Comparison of ENCODE assay signal across 12 cellular contexts in genomic region chr2:11156396-11157075, GRCh38. TPM values are rescaled to one million over a fixed set of nuclear protein-coding genes. Genes with fewer than 3 reads are reported as not detected.
DNase-seq lines count a peak whose midpoint lies in the region; ATAC-seq, FAIRE-seq and TF ChIP-seq lines count a peak whose summit lies in the region.
"Had no signal": no experiment of that assay in that cellular context is flagged by ENCODE, and none has a peak within 500 bp of the region (broad histone marks: within the 10 kb centered on the region; RNA-seq: fewer than 3 reads in every experiment).

No MANE protein-coding gene starts in this region.

- intact Hi-C loops in HepG2 (cut with micrococcal nuclease; ENCODE audit: unreplicated experiment): no loop called here
- intact Hi-C loops in right lobe of liver (cut with DNase I): no loop called here

- CTCF ChIA-PET in HepG2 (lab: Yijun Ruan, JAX; ENCODE audit: low intra/inter-chr PET ratio, low total read pairs): no interaction called here

- ATAC-seq in HepG2 (no peak), right lobe of liver (no peak), GM21737 (IDR thresholded peaks at IDR 0.05; ENCODE audit: unreplicated experiment) (no peak), esophagus mucosa (no peak), left lobe of liver (no peak)

- in situ Hi-C loops in HepG2 (cut with HindIII; ENCODE audit: extremely low pct_ligation_motif_present, low pct_unique_long_range_greater_than_20kb): no loop called here

- 71% methylated on average over 13 of the region's 13 CpGs for WGBS in HepG2 (ENCODE audit: low lambda C conversion rate)
- no CpG with 5 or more reads among the region's 13 CpGs for WGBS in right lobe of liver (ENCODE audit: insufficient coverage, low coverage, low lambda C conversion rate, missing lambda C conversion rate)
- WGBS in urinary bladder: 96% methylated on average over 13 of the region's 13 CpGs

- H3K36me3 ChIP-seq in HepG2 (replicated peaks in 1 of 2; ENCODE audit: control insufficient read depth in 1 of 2, insufficient read depth in 2 of 2, low read length in 2 of 2) (no peaks in the 10 kb centered on the region), right lobe of liver (no peaks in the 10 kb centered on the region), urinary bladder (ENCODE audit: insufficient read depth) (no peaks in the 10 kb centered on the region)
- H3K36me3 ChIP-seq: prostate gland had no signal

- no peaks in the 10 kb centered on the region for H3K27me3 Mint-ChIP-seq in activated naive CD8-positive, alpha-beta T cell
- peaks cover 43% of the 10 kb centered on the region for H3K27me3 Mint-ChIP-seq in mesothelial cell of epicardium (ENCODE audit: low read depth)

- no peak for TF ChIP-seq EP300 in HepG2 (IDR thresholded peaks at IDR 0.05; ENCODE audit: low read depth in 2 of 2, low read length in 2 of 2)
- no peak for TF ChIP-seq EP300 in HepG2 (CRISPR knock-in tag; IDR thresholded peaks at IDR 0.05; ENCODE audit: borderline replicate concordance)

- H3K4me1 ChIP-seq in HepG2 (ENCODE audit: insufficient read depth, low read length) (peaks cover 61% of the 10 kb centered on the region), right lobe of liver (peaks cover 0 to 6% (median 0%) of the 10 kb centered on the region in 4 donors), urinary bladder (ENCODE audit: insufficient read depth) (no peaks in the 10 kb centered on the region)
- H3K4me1 ChIP-seq: prostate gland had no signal

- peaks cover 6 to 50% of the 10 kb centered on the region in 2 experiments; a peak in 4 of 5 replicates for H3K27me3 ChIP-seq in HepG2 (ENCODE audit: control insufficient read depth in 1 of 2, insufficient read depth in 2 of 2, low read length in 2 of 2)
- no peaks in the 10 kb centered on the region for H3K27me3 ChIP-seq in right lobe of liver

- no peak overlapping the region for H3K9ac ChIP-seq in HepG2 (ENCODE audit: insufficient read depth, low read depth, low read length)

- no peak overlapping the region for H3K27ac ChIP-seq in HepG2 (ENCODE audit: extremely low read length, insufficient read depth, low read length)
- H3K27ac ChIP-seq in right lobe of liver: no peak overlapping the region
- no peak overlapping the region for H3K27ac ChIP-seq in urinary bladder (ENCODE audit: low read depth)

- POLR2A ChIA-PET in HepG2 (lab: Yijun Ruan, JAX): no interaction called here

- no peak for FAIRE-seq in HepG2 (lab: Jason Lieb, UNC)

- TF ChIP-seq POLR2A in HepG2 (IDR thresholded peaks at IDR 0.05; ENCODE audit: insufficient read depth in 1 of 2, low read depth in 2 of 2, low read length in 2 of 2) (no peak), right lobe of liver (IDR thresholded peaks at IDR 0.05) (no peak)

- no TSS peak for BruUV-seq in HepG2 (replicated peaks; lab: Mats Ljungman, UMichigan)

- H3K4me3 Mint-ChIP-seq in activated naive CD8-positive, alpha-beta T cell: peak overlapping the region; percentile 73
- H3K4me3 Mint-ChIP-seq in mesothelial cell of epicardium: peak overlapping the region; percentile 57

- no peak overlapping the region for H2AFZ ChIP-seq in HepG2 (ENCODE audit: low read length)

- TF ChIP-seq RAD21 in HepG2 (CRISPR knock-in tag; IDR thresholded peaks at IDR 0.05): no peak

- no peak overlapping the region for H3K27ac Mint-ChIP-seq in activated naive CD8-positive, alpha-beta T cell
- no peak overlapping the region for H3K27ac Mint-ChIP-seq in mesothelial cell of epicardium

- H4K20me1 ChIP-seq in HepG2 (ENCODE audit: insufficient read depth, low read length): no peaks in the 10 kb centered on the region

- H3K4me1 Mint-ChIP-seq in activated naive CD8-positive, alpha-beta T cell (ENCODE audit: low read depth): peaks cover 23% of the 10 kb centered on the region
- peaks cover 5% of the 10 kb centered on the region for H3K4me1 Mint-ChIP-seq in mesothelial cell of epicardium

- DNase-seq in HepG2 (ENCODE audit: low spot score) (no peak), right lobe of liver (no peak), mesothelial cell of epicardium (ENCODE audit: low spot score in 2 of 2, unreplicated experiment in 2 of 2) (no peak), left lobe of liver (ENCODE audit: low spot score) (no peak)
- DNase-seq: COR-L47, hypothalamus, NCI-H1930 had no signal

- H3K9me3 Mint-ChIP-seq in activated naive CD8-positive, alpha-beta T cell (ENCODE audit: low read depth): no peaks in the 10 kb centered on the region
- no peaks in the 10 kb centered on the region for H3K9me3 Mint-ChIP-seq in mesothelial cell of epicardium

- no peaks in the 10 kb centered on the region for H3K79me2 ChIP-seq in HepG2 (ENCODE audit: insufficient read depth, low read length)

- no peak overlapping the region for H3K4me3 ChIP-seq in HepG2 (replicated peaks in 1 of 3; ENCODE audit: insufficient read depth in 1 of 3, low read depth in 2 of 3, low read length in 3 of 3)
- H3K4me3 ChIP-seq in right lobe of liver: no peak overlapping the region
- peak overlapping the region; percentile 61 for H3K4me3 ChIP-seq in urinary bladder (ENCODE audit: low read depth, low read length)

- no peaks in the 10 kb centered on the region for H3K36me3 Mint-ChIP-seq in activated naive CD8-positive, alpha-beta T cell
- no peaks in the 10 kb centered on the region for H3K36me3 Mint-ChIP-seq in mesothelial cell of epicardium

- TF ChIP-seq CTCF in HepG2 (CRISPR knock-in tag; IDR thresholded peaks at IDR 0.05): no peak
- TF ChIP-seq CTCF in right lobe of liver (IDR thresholded peaks at IDR 0.05): no peak
- no peak for TF ChIP-seq CTCF in mesothelial cell of epicardium (IDR thresholded peaks at IDR 0.05; ENCODE audit: unreplicated experiment)

- H3K9me3 ChIP-seq in HepG2 (ENCODE audit: low read length): no peaks in the 10 kb centered on the region
- H3K9me3 ChIP-seq in right lobe of liver: no peaks in the 10 kb centered on the region
- H3K9me3 ChIP-seq: prostate gland had no signal

- H3K4me2 ChIP-seq in HepG2 (ENCODE audit: low read depth, low read length): no peak overlapping the region

TF ChIP-seq in HepG2, 621 proteins besides CTCF, POLR2A, EP300 and RAD21:
- TF ChIP-seq, protein P1, sequence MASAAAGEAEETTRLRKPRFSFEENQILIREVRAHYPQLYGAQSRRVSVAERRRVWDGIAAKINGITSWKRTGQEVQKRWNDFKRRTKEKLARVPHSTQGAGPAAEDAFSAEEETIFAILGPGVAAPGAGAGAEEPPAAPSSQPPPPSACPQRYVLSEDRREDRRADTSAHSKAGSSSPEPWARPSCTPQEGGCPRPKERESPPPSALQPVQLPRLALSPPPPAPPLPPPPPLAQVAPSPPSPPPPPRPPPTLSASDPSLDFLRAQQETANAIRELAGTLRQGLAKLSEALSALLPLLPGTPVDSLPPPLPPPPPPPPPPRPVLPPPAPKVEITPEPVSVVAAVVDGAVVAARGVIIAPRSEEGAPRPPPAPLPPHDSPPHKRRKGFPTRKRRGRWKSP (CRISPR knock-in tag; IDR thresholded peaks at IDR 0.05): 0 out of 2 replicates have a peak, but pooled peaks have one; percentile 19
- TF ChIP-seq ZMYM3 (CRISPR knock-in tag; IDR thresholded peaks at IDR 0.05): no peak
- TF ChIP-seq ZNF446 (CRISPR knock-in tag; IDR thresholded peaks at IDR 0.05): no peak
- no peak for TF ChIP-seq GPN1 (CRISPR knock-in tag; IDR thresholded peaks at IDR 0.05; ENCODE audit: borderline replicate concordance)

RNA-seq across cellular contexts. Expression of gene SLC66A3, which starts 1.3 kb away (rescaled TPM):
- 1.5 and 2.2 TPM in 2 replicates for total RNA-seq in HepG2 (2016; rRNA removed; fragmentation: Illumina TruSeq; extraction: Trizol)
- 0.71 and 1.4 TPM in 2 replicates for total RNA-seq in HepG2 (2016; cell fraction: cytosol; rRNA removed; fragmentation: Illumina TruSeq; extraction: Trizol; ENCODE audit: low read depth)
- 1.8 TPM in 2 replicates for total RNA-seq in HepG2 (2016; cell fraction: insoluble cytoplasmic fraction; rRNA removed; fragmentation: Illumina TruSeq; extraction: Trizol)
- total RNA-seq in HepG2 (2016; cell fraction: membrane; rRNA removed; fragmentation: Illumina TruSeq; extraction: Trizol): 2.2 and 2.8 TPM in 2 replicates
- 1.3 and 2.1 TPM in 2 replicates for total RNA-seq in HepG2 (2016; cell fraction: nucleus; rRNA removed; fragmentation: Illumina TruSeq; extraction: Trizol)
- 3.7 and 5.0 TPM in 2 replicates for polyA plus RNA-seq in HepG2 (2011; rRNA removed)
- 3.7 and 4.6 TPM in 2 replicates for polyA plus RNA-seq in HepG2 (2011; cell fraction: cytosol; rRNA removed)
- polyA plus RNA-seq in HepG2 (2011; cell fraction: nucleus; rRNA removed): 1.2 and 1.6 TPM in 2 replicates
- 2.1 and 2.2 TPM in 2 replicates for polyA plus RNA-seq in HepG2 (2012)
- 1.4 and 2.5 TPM in 2 replicates for polyA plus RNA-seq in HepG2 (2016; cell fraction: cytosol; fragmentation: Illumina TruSeq; extraction: Trizol; ENCODE audit: low read depth)
- polyA plus RNA-seq in HepG2 (2016; cell fraction: insoluble cytoplasmic fraction; fragmentation: Illumina TruSeq; extraction: Trizol; ENCODE audit: low read depth): 1.7 TPM in 2 replicates
- 2.2 and 2.4 TPM in 2 replicates for polyA plus RNA-seq in HepG2 (2016; cell fraction: membrane; fragmentation: Illumina TruSeq; extraction: Trizol; ENCODE audit: low read depth)
- polyA plus RNA-seq in HepG2 (2016; cell fraction: nucleus; fragmentation: Illumina TruSeq; extraction: Trizol; ENCODE audit: insufficient read depth, low read depth): 1.5 and 3.4 TPM in 2 replicates
- polyA minus RNA-seq in HepG2 (2011; rRNA and poly(A)+ RNA removed; ENCODE audit: low replicate concordance): 11.8 and 11.9 TPM in 2 replicates
- 1.6 and 1.7 TPM in 2 replicates for polyA minus RNA-seq in HepG2 (2011; cell fraction: cytosol; rRNA and poly(A)+ RNA removed)
- 0.90 and 2.4 TPM in 2 replicates for polyA minus RNA-seq in HepG2 (2011; cell fraction: nucleus; rRNA and poly(A)+ RNA removed)
- 10 to 100 TPM in 2 of 6 experiments, 1 to 10 TPM in 4; 4.9 to 16.1 (median 8.8) TPM for total RNA-seq in right lobe of liver
- total RNA-seq in mesothelial cell of epicardium: 6.0 to 7.3 TPM (median 6.3 TPM) in 3 replicates
- total RNA-seq in urinary bladder: 39.4 TPM
- 44.1 TPM for polyA plus RNA-seq in urinary bladder
- total RNA-seq in esophagus mucosa: 10.9 TPM
- 8.1 TPM for total RNA-seq in left lobe of liver
